ENCODE assay signal across 7 cellular contexts in the genomic region with DNA sequence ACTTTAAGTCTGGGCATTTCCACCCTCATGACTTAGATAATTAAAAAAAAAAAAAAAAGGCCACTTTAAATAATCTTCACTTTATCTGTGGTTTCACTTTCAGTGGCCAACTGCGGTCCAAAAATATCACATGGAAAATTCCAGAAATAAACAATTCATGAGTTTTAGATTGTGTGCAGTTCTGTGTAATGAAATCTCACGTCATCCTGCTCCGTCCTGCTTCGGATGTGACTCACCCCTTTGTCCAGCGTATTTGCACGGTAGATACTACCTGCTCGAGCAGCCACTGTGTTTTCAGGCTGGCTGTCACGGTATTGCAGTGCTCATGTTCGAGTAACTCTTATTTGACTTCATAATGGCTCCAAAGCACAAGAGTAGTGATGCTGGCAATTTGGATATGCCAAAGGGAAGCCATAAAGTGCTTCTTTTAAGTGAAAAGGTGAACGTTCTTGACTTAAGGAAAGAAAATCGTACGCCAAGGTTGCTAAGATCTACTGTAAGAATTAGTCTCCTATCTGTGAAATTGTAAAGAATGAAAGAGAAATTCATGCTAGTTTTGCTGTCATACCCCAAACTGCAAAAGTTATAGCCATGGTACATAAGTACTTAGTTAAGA. TPM values are rescaled to one million over a fixed set of nuclear protein-coding genes. Genes with fewer than 3 reads are reported as not detected.
DNase-seq lines count a peak whose midpoint lies in the region; ATAC-seq and TF ChIP-seq lines count a peak whose summit lies in the region.

No MANE protein-coding gene starts in this region.

- ATAC-seq in GM18520 (IDR thresholded peaks at IDR 0.05; ENCODE audit: unreplicated experiment), result peak; percentile 30
- peak; percentile 30 for ATAC-seq in HG02571 (IDR thresholded peaks at IDR 0.05; ENCODE audit: unreplicated experiment)
- no peak for ATAC-seq in activated T-cell treated with anti-CD3 and anti-CD28 coated beads, Interleukin-2, amount 50 U/mL, for 72 hours (replicated peaks in 1 of 2)

- peak overlapping the region; percentile 91 for H3K4me2 ChIP-seq in OCI-LY1 (ENCODE audit: low read length)

- no peaks in the 10 kb centered on the region for H3F3A ChIP-seq in OCI-LY1 (ENCODE audit: insufficient read depth, low read length)

- no peak overlapping the region for H3K4me3 Mint-ChIP-seq in activated T-cell treated with anti-CD3 and anti-CD28 coated beads, Interleukin-2, amount 50 U/mL, for 72 hours

- H3K4me3 ChIP-seq in OCI-LY1 (ENCODE audit: low read depth, low read length, poor library complexity, severe bottlenecking) (peak overlapping the region; percentile 75), colonic mucosa (no peak overlapping the region)

- H4K20me1 ChIP-seq in OCI-LY1 (ENCODE audit: insufficient read depth, low read length), result no peaks in the 10 kb centered on the region

- no peak overlapping the region for H2AFZ ChIP-seq in OCI-LY1 (ENCODE audit: low read length)

- peak; percentile 99 for DNase-seq in lung microvascular endothelial cell (ENCODE audit: low read depth in 2 of 2)
- DNase-seq in OCI-M2 (lab: John Stamatoyannopoulos, UW; ENCODE audit: unreplicated experiment), result no peak
- DNase-seq in activated T-cell treated with anti-CD3 and anti-CD28 coated beads, Interleukin-2, amount 50 U/mL, for 72 hours, result no peak
- DNase-seq in colonic mucosa, result no peak

- no peaks in the 10 kb centered on the region for H3K9me3 Mint-ChIP-seq in activated T-cell treated with anti-CD3 and anti-CD28 coated beads, Interleukin-2, amount 50 U/mL, for 72 hours

- H3K27me3 Mint-ChIP-seq in activated T-cell treated with anti-CD3 and anti-CD28 coated beads, Interleukin-2, amount 50 U/mL, for 72 hours (ENCODE audit: low read depth), result peaks cover 13% of the 10 kb centered on the region

- H3K9me3 ChIP-seq in OCI-LY1 (ENCODE audit: low read length) (no peaks in the 10 kb centered on the region), colonic mucosa (no peaks in the 10 kb centered on the region)

- H3K27me3 ChIP-seq in OCI-LY1 (ENCODE audit: insufficient read depth, low read length) (no peaks in the 10 kb centered on the region), colonic mucosa (no peaks in the 10 kb centered on the region)

- no peak overlapping the region for H3K27ac Mint-ChIP-seq in activated T-cell treated with anti-CD3 and anti-CD28 coated beads, Interleukin-2, amount 50 U/mL, for 72 hours

- H3K27ac ChIP-seq in OCI-LY1 (ENCODE audit: low read depth, low read length, poor library complexity, severe bottlenecking), result peak overlapping the region; percentile 30
- no peak overlapping the region for H3K27ac ChIP-seq in colonic mucosa

- H3K36me3 ChIP-seq in OCI-LY1 (ENCODE audit: insufficient read depth, low read length) (peaks cover 22% of the 10 kb centered on the region), colonic mucosa (no peaks in the 10 kb centered on the region)

- H3K4me1 ChIP-seq in OCI-LY1 (ENCODE audit: insufficient read depth, low read length, severe bottlenecking), result peaks cover 55% of the 10 kb centered on the region
- H3K4me1 ChIP-seq in colonic mucosa, result no peaks in the 10 kb centered on the region

- H3K9ac ChIP-seq in OCI-LY1 (ENCODE audit: low read length) (peak overlapping the region; percentile 32), colonic mucosa (ENCODE audit: low read depth in 2 of 2, low read length in 2 of 2) (no peak overlapping the region)

- no peak for TF ChIP-seq CTCF in OCI-LY1 (IDR thresholded peaks at IDR 0.05; ENCODE audit: low read length)
- no peak for TF ChIP-seq CTCF in colonic mucosa (IDR thresholded peaks at IDR 0.05)

- intact Hi-C loops in colonic mucosa (cut with DNase I), result loop anchor here (10.0 kb wide), 1 partner anchor 262 kb away; no protein-coding TSS in a partner anchor

- H3K4me1 Mint-ChIP-seq in activated T-cell treated with anti-CD3 and anti-CD28 coated beads, Interleukin-2, amount 50 U/mL, for 72 hours (ENCODE audit: low read depth), result peaks cover 11% of the 10 kb centered on the region

- H3K36me3 Mint-ChIP-seq in activated T-cell treated with anti-CD3 and anti-CD28 coated beads, Interleukin-2, amount 50 U/mL, for 72 hours (ENCODE audit: insufficient read depth in 2 of 2), result peaks cover 0 to 5% of the 10 kb centered on the region in 2 donors

- H3K9me2 ChIP-seq in OCI-LY1 (ENCODE audit: low read depth, low read length), result no peaks in the 10 kb centered on the region

- peaks cover 12% of the 10 kb centered on the region for H3K79me2 ChIP-seq in OCI-LY1 (ENCODE audit: insufficient read depth, low read length)

RNA-seq across cellular contexts. Expression of a gene that starts 2.4 kb away (rescaled TPM):
- total RNA-seq in lung microvascular endothelial cell, result 2.8 and 7.0 TPM in 2 replicates
- total RNA-seq in activated T-cell treated with anti-CD3 and anti-CD28 coated beads, Interleukin-2, amount 50 U/mL, for 72 hours, result 1 to 10 TPM; 4.9 to 5.7 TPM
- total RNA-seq in colonic mucosa, result 1 to 10 TPM; 2.4 to 9.1 TPM

Comparison
In these comparisons a context has a peak if more than half of its experiments do, and no peak if none do; other contexts are left out.
1. ATAC-seq: peak in GM18520 (single experiment) and HG02571 (single experiment); none in activated T-cell treated with anti-CD3 and anti-CD28 coated beads, Interleukin-2, amount 50 U/mL, for 72 hours (0 of 2).
2. DNase-seq: peak in lung microvascular endothelial cell (2 of 2); none in OCI-M2 (single experiment), activated T-cell treated with anti-CD3 and anti-CD28 coated beads, Interleukin-2, amount 50 U/mL, for 72 hours (0 of 2) and colonic mucosa (single experiment).